In genomic region chr6:166929534-166930189, GRCh38 we compare ENCODE assay signal across 13 cellular contexts. TPM values are rescaled to one million over a fixed set of nuclear protein-coding genes. Genes with fewer than 3 reads are reported as not detected.
A peak's percentile ranks its signal among the peaks of the same experiment; 100 is the strongest.
DNase-seq lines count a peak whose midpoint lies in the region; ATAC-seq lines count a peak whose summit lies in the region.
"Had no signal": no experiment of that assay in that cellular context is flagged by ENCODE, and none has a peak within 500 bp of the region (broad histone marks: within the 10 kb centered on the region; RNA-seq: fewer than 3 reads in every experiment).

No MANE protein-coding gene starts in this region.

- peak overlapping the region in 4 of 7 donors; percentile 12 to 89 (median 48) for H3K27ac Mint-ChIP-seq in CD4-positive, alpha-beta memory T cell
- H3K27ac Mint-ChIP-seq in naive thymus-derived CD8-positive, alpha-beta T cell = peak overlapping the region in 8 of 10 donors; percentile 32 to 90 (median 78)

- no peak overlapping the region for H3K4me3 Mint-ChIP-seq in CD4-positive, alpha-beta memory T cell
- no peak overlapping the region for H3K4me3 Mint-ChIP-seq in naive thymus-derived CD8-positive, alpha-beta T cell
- H3K4me3 Mint-ChIP-seq: stimulated activated naive CD8-positive, alpha-beta T cell treated with anti-CD3 and anti-CD28 coated beads, Interleukin-15, Interleukin-2, amounts not matched to agents 100 ng/mL and 50 ng/mL, for 24 hours had no signal

- no peaks in the 10 kb centered on the region for H3K27me3 Mint-ChIP-seq in CD4-positive, alpha-beta memory T cell
- H3K27me3 Mint-ChIP-seq in naive thymus-derived CD8-positive, alpha-beta T cell = no peaks in the 10 kb centered on the region
- H3K27me3 Mint-ChIP-seq: stimulated activated naive CD8-positive, alpha-beta T cell treated with anti-CD3 and anti-CD28 coated beads, Interleukin-15, Interleukin-2, amounts not matched to agents 100 ng/mL and 50 ng/mL, for 24 hours had no signal

- H3K4me1 Mint-ChIP-seq in CD4-positive, alpha-beta memory T cell = peaks cover 12 to 33% (median 28%) of the 10 kb centered on the region in 4 donors
- peaks cover 20 to 32% (median 21%) of the 10 kb centered on the region in 4 donors for H3K4me1 Mint-ChIP-seq in naive thymus-derived CD8-positive, alpha-beta T cell

- H3K4me1 ChIP-seq in CD4-positive, alpha-beta memory T cell (ENCODE audit: insufficient read depth, low read length) = peaks cover 11% of the 10 kb centered on the region

- in situ Hi-C loops in ACHN (cut with HindIII; ENCODE audit: low pct_ligation_motif_present, low pct_unique_long_range_greater_than_20kb, low sequenced_read_pairs) = no loop called here

- CTCF ChIA-PET in CD4-positive, alpha-beta memory T cell (lab: Charles Lee; ENCODE audit: partially characterized antibody) = interaction anchor here (1.4 kb wide), 1 partner anchor 60 kb away, joined by 3 read pairs; no protein-coding TSS in a partner anchor

- no peak for DNase-seq in CD4-positive, alpha-beta memory T cell
- DNase-seq in Kasumi-1 (lab: John Stamatoyannopoulos, UW) (peak; percentile 56 to 62), astrocyte of the hippocampus (ENCODE audit: low read depth, low spot score) (peak; percentile 16), MG63 (no peak), ACHN (no peak)
- DNase-seq in naive thymus-derived CD8-positive, alpha-beta T cell = no peak
- DNase-seq: activated CD4-positive, alpha-beta T cell treated with anti-CD3 and anti-CD28 coated beads for 4 hours; aorta; foreskin melanocyte; retina; stimulated activated CD4-positive, alpha-beta T cell treated with anti-CD3 and anti-CD28 coated beads, Interleukin-4, amount 100 ng/mL, for 24 hours had no signal

- no peak for ATAC-seq in naive thymus-derived CD8-positive, alpha-beta T cell
- ATAC-seq in HG03460 (IDR thresholded peaks at IDR 0.05; ENCODE audit: unreplicated experiment) = no peak

- H3K4me3 ChIP-seq in CD4-positive, alpha-beta memory T cell (ENCODE audit: low read length in 2 of 2) = no peak overlapping the region
- no peak overlapping the region for H3K4me3 ChIP-seq in MG63

- H3K27me3 ChIP-seq in CD4-positive, alpha-beta memory T cell (ENCODE audit: insufficient read depth, low read length) = no peaks in the 10 kb centered on the region
- no peaks in the 10 kb centered on the region for H3K27me3 ChIP-seq in MG63

- H3K9me3 Mint-ChIP-seq in CD4-positive, alpha-beta memory T cell = peaks cover 0 to 1% (median 0%) of the 10 kb centered on the region in 8 donors
- no peaks in the 10 kb centered on the region for H3K9me3 Mint-ChIP-seq in naive thymus-derived CD8-positive, alpha-beta T cell
- H3K9me3 Mint-ChIP-seq: stimulated activated naive CD8-positive, alpha-beta T cell treated with anti-CD3 and anti-CD28 coated beads, Interleukin-15, Interleukin-2, amounts not matched to agents 100 ng/mL and 50 ng/mL, for 24 hours had no signal

- peaks cover 62% of the 10 kb centered on the region for H3K36me3 ChIP-seq in CD4-positive, alpha-beta memory T cell (ENCODE audit: insufficient read depth, low read length)
- no peaks in the 10 kb centered on the region for H3K36me3 ChIP-seq in MG63

- H3K9me3 ChIP-seq in CD4-positive, alpha-beta memory T cell (ENCODE audit: control insufficient read depth in 1 of 2, low read length in 2 of 2) = no peaks in the 10 kb centered on the region
- H3K9me3 ChIP-seq in MG63 = no peaks in the 10 kb centered on the region

- intact Hi-C loops in CD4-positive, alpha-beta memory T cell (cut with micrococcal nuclease) = no loop called here

- peaks cover 65 to 88% of the 10 kb centered on the region in 2 donors for H3K36me3 Mint-ChIP-seq in CD4-positive, alpha-beta memory T cell
- H3K36me3 Mint-ChIP-seq in naive thymus-derived CD8-positive, alpha-beta T cell = peaks cover 0 to 66% (median 5%) of the 10 kb centered on the region in 3 donors

- POLR2A ChIA-PET in CD4-positive, alpha-beta memory T cell (lab: Charles Lee; ENCODE audit: partially characterized antibody) = interaction anchor here (0.9 to 1.0 kb wide), 2 partner anchors 14 to 21 kb away, joined by 3 to 6 read pairs; no protein-coding TSS in a partner anchor
- POLR2A ChIA-PET in naive thymus-derived CD8-positive, alpha-beta T cell (lab: Charles Lee) = no interaction called here

- H3K27ac ChIP-seq in CD4-positive, alpha-beta memory T cell (ENCODE audit: low read depth, low read length) = no peak overlapping the region

RNA-seq across cellular contexts. Expression of gene RNASET2, which starts 26.7 kb away (rescaled TPM):
- total RNA-seq in CD4-positive, alpha-beta memory T cell = 100 to 1,000 TPM; 296 to 306 TPM
- polyA plus RNA-seq in CD4-positive, alpha-beta memory T cell = 100 to 1,000 TPM; 544 to 586 TPM
- 10 to 100 TPM; 72.7 to 75.2 TPM for total RNA-seq in naive thymus-derived CD8-positive, alpha-beta T cell
- polyA plus RNA-seq in naive thymus-derived CD8-positive, alpha-beta T cell = 100 to 1,000 TPM; 141 to 283 (median 248) TPM
- 31.6 and 32.1 TPM in 2 replicates for total RNA-seq in MG63 (2014; rRNA removed; shearing (Covaris generic); ENCODE audit: low replicate concordance)

Comparison
In these comparisons a context has a peak if more than half of its experiments do, and no peak if none do; other contexts are left out.
1. DNase-seq: peak in Kasumi-1 (2 of 2) and astrocyte of the hippocampus (single experiment); none in CD4-positive, alpha-beta memory T cell (0 of 5), naive thymus-derived CD8-positive, alpha-beta T cell (0 of 10), MG63 (single experiment) and ACHN (single experiment).